Comparison of ENCODE assay signal across 9 cellular contexts in the genomic region with DNA sequence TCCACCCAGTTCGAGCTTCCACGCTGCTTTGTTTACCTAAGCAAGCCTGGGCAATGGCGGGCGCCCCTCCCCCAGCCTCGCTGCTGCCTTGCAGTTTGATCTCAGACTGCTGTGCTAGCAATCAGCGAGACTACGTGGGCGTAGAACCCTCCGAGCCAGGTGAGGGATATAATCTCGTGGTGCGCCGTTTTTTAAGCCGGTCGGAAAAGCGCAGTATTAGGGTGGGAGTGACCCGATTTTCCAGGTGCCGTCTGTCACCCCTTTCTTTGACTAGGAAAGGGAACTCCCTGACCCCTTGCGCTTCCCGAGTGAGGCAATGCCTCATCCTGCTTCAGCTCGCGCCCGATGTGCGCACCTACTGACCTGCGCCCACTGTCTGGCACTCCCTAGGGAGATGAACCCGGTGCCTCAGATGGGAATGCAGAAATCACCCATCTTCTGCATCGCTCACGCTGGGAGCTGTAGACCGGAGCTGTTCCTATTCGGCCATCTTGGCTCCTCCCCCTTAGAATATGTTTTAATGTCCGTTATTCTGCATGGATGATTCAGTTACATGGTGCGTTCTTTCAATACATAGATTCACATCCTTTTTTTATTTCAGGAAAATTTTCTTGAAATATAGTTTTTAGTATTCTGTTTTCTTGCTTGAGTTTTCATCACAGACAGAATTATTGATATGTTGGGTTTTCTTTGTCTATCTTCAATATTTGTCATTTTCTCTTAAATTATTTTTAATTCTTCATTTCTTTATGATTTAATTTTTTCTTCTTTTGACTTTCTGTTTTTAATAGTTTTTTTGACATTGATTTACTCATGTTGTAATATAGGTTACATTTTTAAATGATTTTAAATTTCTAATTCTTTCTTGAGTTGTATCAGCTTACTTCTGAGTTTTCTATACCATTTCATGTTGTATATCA. TPM values are rescaled to one million over a fixed set of nuclear protein-coding genes. Genes with fewer than 3 reads are reported as not detected.
"Had no signal": no experiment of that assay in that cellular context is flagged by ENCODE, and none has a peak within 500 bp of the region (broad histone marks: within the 10 kb centered on the region; RNA-seq: fewer than 3 reads in every experiment).

No MANE protein-coding gene starts in this region.

RNA-seq across cellular contexts. Expression of a gene that starts 50.8 kb away (rescaled TPM):
- total RNA-seq: activated naive CD4-positive, alpha-beta T cell treated with anti-CD3 and anti-CD28 coated beads for 36 hours; activated T-cell treated with anti-CD3 and anti-CD28 coated beads, Interleukin-2, amount 50 U/mL, for 4 hours; epithelial cell of proximal tubule; fibroblast of lung; mononuclear cell; osteocyte; pulmonary artery endothelial cell; tibial nerve; uterus had no signal
- polyA plus RNA-seq: fibroblast of lung had no signal
